Comparison of ENCODE assay signal across 36 cellular contexts in the genomic region with DNA sequence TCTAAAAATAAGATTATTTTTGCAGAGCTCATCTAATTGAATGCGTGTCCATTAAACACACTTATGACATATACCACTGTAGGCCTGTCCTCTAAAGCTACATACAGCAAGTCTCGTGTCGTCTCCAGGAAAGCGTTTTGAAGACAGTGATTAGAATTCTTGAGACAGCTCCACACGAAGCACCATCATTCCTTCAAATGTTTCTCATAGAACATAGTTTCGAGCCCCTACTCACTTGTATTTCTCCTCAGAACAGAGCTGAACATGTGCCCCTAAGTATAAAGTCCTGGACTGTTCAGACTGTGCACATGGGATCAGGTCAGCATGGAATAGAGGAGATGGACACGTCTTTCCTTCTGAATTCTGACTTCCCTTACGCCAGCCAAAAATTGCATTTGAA.
"Had no signal": no experiment of that assay in that cellular context is flagged by ENCODE, and none has a peak within 500 bp of the region (broad histone marks: within the 10 kb centered on the region; RNA-seq: fewer than 3 reads in every experiment).

No MANE protein-coding gene starts in this region.

- H3K27ac ChIP-seq: KMS-11 had no signal

- H3K36me3 ChIP-seq: MG63 had no signal

- H3K9ac ChIP-seq: KMS-11 had no signal

- DNase-seq: Karpas-422, Kasumi-1, MG63, MM.1S, MV-4-11, NCI-H1048, NCI-H1092, NCI-H1092 treated with DMSO at 0.1 percent for 48 hours, NCI-H1105, NCI-H1105 treated with DMSO at 0.1 percent for 48 hours, NCI-H1417, NCI-H1417 treated with DMSO at 0.1 percent for 48 hours, NCI-H1436, NCI-H1436 treated with DMSO at 0.1 percent for 48 hours, NCI-H146, NCI-H1694, NCI-H1694 treated with DMSO at 0.1 percent for 48 hours, NCI-H187, NCI-H187 treated with DMSO at 0.1 percent for 48 hours, NCI-H1930, NCI-H2029, NCI-H2029 treated with DMSO at 0.1 percent for 48 hours, NCI-H2081, NCI-H2081 treated with DMSO at 0.1 percent for 48 hours, NCI-H2107, NCI-H2171, NCI-H2171 treated with DMSO at 0.1 percent for 48 hours, NCI-H2227 treated with DMSO at 0.1 percent for 48 hours, NCI-H226, NCI-H345, NCI-H446, NCI-H446 treated with DMSO at 0.1 percent for 48 hours, NCI-H510A, NCI-H510A treated with DMSO at 0.1 percent for 48 hours, NCI-H524 had no signal

- H3K9me3 ChIP-seq: MG63 had no signal

- H3K27me3 ChIP-seq: MG63 had no signal

- H3K4me3 ChIP-seq: MG63 had no signal

- H3K4me2 ChIP-seq: KMS-11 had no signal
